Comparison of ENCODE assay signal across 7 cellular contexts in the genomic region with DNA sequence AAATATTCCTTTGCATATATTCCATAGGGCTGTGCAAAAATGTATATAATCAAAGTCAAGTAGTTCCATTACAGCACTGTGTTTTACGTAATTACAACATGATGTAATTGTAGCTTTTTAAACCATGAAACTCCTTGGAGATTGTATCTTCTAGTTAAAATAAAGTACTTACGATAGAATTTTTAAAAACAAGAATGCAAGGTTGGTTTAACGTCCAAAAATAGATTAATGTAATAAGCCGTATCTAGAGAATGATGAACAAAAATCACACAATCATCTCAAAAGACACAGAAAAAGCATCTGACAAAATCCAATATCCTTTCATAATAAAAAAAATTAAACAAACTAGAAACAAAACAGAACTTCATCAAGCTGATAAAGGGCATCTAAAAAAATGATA.
"Had no signal": no experiment of that assay in that cellular context is flagged by ENCODE, and none has a peak within 500 bp of the region (broad histone marks: within the 10 kb centered on the region; RNA-seq: fewer than 3 reads in every experiment).

No MANE protein-coding gene starts in this region.

- DNase-seq: GDM1, GF-D8 had no signal

- FAIRE-seq: GM12878, GM12891, GM12892, GM18507, GM19239 had no signal

- H3K4me3 ChIP-seq: GM12878 had no signal

- ATAC-seq: GM12878 had no signal
